14 cellular contexts compared by ENCODE assay signal in genomic region chr1:40919475-40920011, GRCh38. TPM values are rescaled to one million over a fixed set of nuclear protein-coding genes. Genes with fewer than 3 reads are reported as not detected.
DNase-seq lines count a peak whose midpoint lies in the region; ATAC-seq and TF ChIP-seq lines count a peak whose summit lies in the region.
"Had no signal": no experiment of that assay in that cellular context is flagged by ENCODE, and none has a peak within 500 bp of the region (broad histone marks: within the 10 kb centered on the region; RNA-seq: fewer than 3 reads in every experiment).

No MANE protein-coding gene starts in this region.

- no peak for TF ChIP-seq CTCF in chondrocyte (IDR thresholded peaks at IDR 0.05)
- no peak for TF ChIP-seq CTCF in neural crest cell (conservative IDR thresholded peaks at IDR 0.05)

- ATAC-seq in T-helper 17 cell: no peak

- H3K9me3 ChIP-seq in T-helper 17 cell (ENCODE audit: control insufficient read depth, low read length, poor library complexity, severe bottlenecking): no peaks in the 10 kb centered on the region
- H3K9me3 ChIP-seq: SK-N-SH had no signal

- no peaks in the 10 kb centered on the region for H3K27me3 Mint-ChIP-seq in chondrocyte (ENCODE audit: low read depth)
- no peaks in the 10 kb centered on the region for H3K27me3 Mint-ChIP-seq in neural crest cell (ENCODE audit: low read depth)
- H3K27me3 Mint-ChIP-seq in T-helper 17 cell: peaks cover 11% of the 10 kb centered on the region

- H3K27ac Mint-ChIP-seq in chondrocyte (ENCODE audit: unreplicated experiment) (no peak overlapping the region), neural crest cell (ENCODE audit: unreplicated experiment) (peak overlapping the region; percentile 8), T-helper 17 cell (no peak overlapping the region)
- H3K27ac Mint-ChIP-seq: B cell had no signal

- no peak overlapping the region for H3K4me3 Mint-ChIP-seq in chondrocyte (ENCODE audit: unreplicated experiment)
- no peak overlapping the region for H3K4me3 Mint-ChIP-seq in neural crest cell
- no peak overlapping the region for H3K4me3 Mint-ChIP-seq in T-helper 17 cell
- H3K4me3 Mint-ChIP-seq: B cell had no signal

- DNase-seq in C1 segment of cervical spinal cord (lab: John Stamatoyannopoulos, UW) (peak in 11 of 14 donors; percentile 49 to 84 (median 75)), NCI-H1436 (lab: John Stamatoyannopoulos, UW) (peak; percentile 49), chondrocyte (ENCODE audit: low spot score) (peak; percentile 67), neural crest cell (ENCODE audit: low read depth, low spot score) (no peak), T-helper 17 cell (no peak), DMS 273 (lab: John Stamatoyannopoulos, UW; ENCODE audit: unreplicated experiment) (no peak), SIG-M5 (lab: John Stamatoyannopoulos, UW) (no peak), NCI-H82 treated with DMSO at 0.1 percent for 48 hours (lab: John Stamatoyannopoulos, UW; ENCODE audit: unreplicated experiment) (no peak)
- DNase-seq: activated CD4-positive, alpha-beta T cell treated with anti-CD3 and anti-CD28 coated beads, Interleukin-2, amount 50 U/mL, for 1 hour; activated gamma-delta T cell; NCI-H524 treated with DMSO at 0.1 percent for 48 hours; SK-N-SH; stimulated activated CD4-positive, alpha-beta T cell treated with anti-CD3 and anti-CD28 coated beads, Interleukin-4, amount 100 ng/mL, for 1 hour had no signal

- no peaks in the 10 kb centered on the region for H3K36me3 Mint-ChIP-seq in chondrocyte (ENCODE audit: low read depth)
- H3K36me3 Mint-ChIP-seq in neural crest cell (ENCODE audit: low read depth): no peaks in the 10 kb centered on the region
- no peaks in the 10 kb centered on the region for H3K36me3 Mint-ChIP-seq in T-helper 17 cell (ENCODE audit: low read depth)

- H3K9me3 Mint-ChIP-seq in chondrocyte (ENCODE audit: low read depth) (no peaks in the 10 kb centered on the region), neural crest cell (no peaks in the 10 kb centered on the region)

- no peaks in the 10 kb centered on the region for H3K4me1 Mint-ChIP-seq in chondrocyte (ENCODE audit: low read depth)
- peaks cover 10% of the 10 kb centered on the region for H3K4me1 Mint-ChIP-seq in neural crest cell
- no peaks in the 10 kb centered on the region for H3K4me1 Mint-ChIP-seq in T-helper 17 cell
- H3K4me1 Mint-ChIP-seq: B cell had no signal

RNA-seq across cellular contexts. Expression of gene CITED4, which starts 57.4 kb away (rescaled TPM):
- total RNA-seq in chondrocyte: 12.4 to 30.5 TPM (median 30.1 TPM) in 3 replicates
- total RNA-seq in neural crest cell: 11.3 TPM in 2 replicates
- total RNA-seq in T-helper 17 cell: 10 to 100 TPM; 17.2 to 23.6 TPM

RNA-seq across cellular contexts. Expression of gene CTPS1, which starts 60.0 kb away (rescaled TPM):
- total RNA-seq in chondrocyte (40.2 to 84.5 TPM (median 79.4 TPM) in 3 replicates), neural crest cell (111 and 114 TPM in 2 replicates), T-helper 17 cell (10 to 100 TPM; 48.8 to 56.9 TPM)

Comparison
In these comparisons a context has a peak if more than half of its experiments do, and no peak if none do; other contexts are left out.
1. DNase-seq: peak in C1 segment of cervical spinal cord (11 of 14), NCI-H1436 (single experiment) and chondrocyte (single experiment); none in neural crest cell (single experiment), T-helper 17 cell (0 of 3), DMS 273 (single experiment), SIG-M5 (single experiment) and NCI-H82 treated with DMSO at 0.1 percent for 48 hours (single experiment).